Comparison of ENCODE assay signal across 8 cellular contexts in genomic region chr2:11133238-11133935, GRCh38. TPM values are rescaled to one million over a fixed set of nuclear protein-coding genes. Genes with fewer than 3 reads are reported as not detected.
DNase-seq lines count a peak whose midpoint lies in the region; ATAC-seq and TF ChIP-seq lines count a peak whose summit lies in the region.

No MANE protein-coding gene starts in this region.

- peaks cover 9% of the 10 kb centered on the region for H3K36me3 Mint-ChIP-seq in Calu3 (ENCODE audit: insufficient read depth, unreplicated experiment)

- H3K4me2 ChIP-seq in PC-3 (ENCODE audit: low read length), result peak overlapping the region; percentile 89
- H3K4me2 ChIP-seq in osteoblast (ENCODE audit: insufficient read depth, low read length), result peak overlapping the region; percentile 100

- H3K27ac ChIP-seq in PC-3 (ENCODE audit: low read length), result no peak overlapping the region
- H3K27ac ChIP-seq in esophagus muscularis mucosa (replicated peaks in 1 of 4), result peak overlapping the region in 1 of 4 donors; percentile 22
- H3K27ac ChIP-seq in osteoblast (ENCODE audit: low read depth, low read length), result peak overlapping the region; percentile 65

- no peaks in the 10 kb centered on the region for H3K9me2 ChIP-seq in PC-3 (replicated peaks; ENCODE audit: low read length)

- H2AFZ ChIP-seq in PC-3 (ENCODE audit: low read length), result peak overlapping the region; percentile 78
- H2AFZ ChIP-seq in osteoblast (ENCODE audit: low read length), result peak overlapping the region; percentile 94

- TF ChIP-seq POLR2A in esophagus muscularis mucosa (IDR thresholded peaks at IDR 0.05; ENCODE audit: low read depth), result no peak

- no peaks in the 10 kb centered on the region for H3F3A ChIP-seq in PC-3 (ENCODE audit: low read length, unreplicated experiment)

- ATAC-seq in PC-3 (no peak), HG03097 (IDR thresholded peaks at IDR 0.05; ENCODE audit: low FRiP score, unreplicated experiment) (no peak), HG03175 (IDR thresholded peaks at IDR 0.05; ENCODE audit: unreplicated experiment) (no peak)

- peak overlapping the region; percentile 40; the same call in 1 of the 2 replicates for H3K9ac ChIP-seq in PC-3 (ENCODE audit: low read length)

- H3K4me3 ChIP-seq in PC-3 (ENCODE audit: low read length) (peak overlapping the region; percentile 70), esophagus muscularis mucosa (peak overlapping the region; percentile 57 to 66 (median 60)), osteoblast (ENCODE audit: insufficient read depth, low read length) (peak overlapping the region; percentile 82)

- H3K9me3 ChIP-seq in PC-3 (ENCODE audit: low read length), result no peaks in the 10 kb centered on the region
- no peaks in the 10 kb centered on the region for H3K9me3 ChIP-seq in esophagus muscularis mucosa
- H3K9me3 ChIP-seq in osteoblast (ENCODE audit: low read depth, low read length), result no peaks in the 10 kb centered on the region

- TF ChIP-seq CTCF in Calu3 (IDR thresholded peaks at IDR 0.05; ENCODE audit: unreplicated experiment) (no peak), PC-3 (conservative IDR thresholded peaks at IDR 0.05; ENCODE audit: low read depth, low read length) (no peak), esophagus muscularis mucosa (IDR thresholded peaks at IDR 0.05) (no peak), osteoblast (IDR thresholded peaks at IDR 0.05; ENCODE audit: extremely low read depth, low read depth, low read length) (no peak)

- H4K20me1 ChIP-seq in PC-3 (ENCODE audit: low read length) (no peaks in the 10 kb centered on the region), osteoblast (ENCODE audit: insufficient read depth, low read length) (no peaks in the 10 kb centered on the region)

- CTCF ChIA-PET in Calu3 (lab: Charles Lee), result interaction anchor here (0.6 to 2.4 kb wide), 19 partner anchors 9 to 1607 kb away, joined by 3 to 33 read pairs (median 6); partner anchors contain the start of gene SLC66A3
- CTCF ChIA-PET in PC-3 (lab: Charles Lee), result interaction anchor here (0.5 to 2.6 kb wide), 11 partner anchors 9 to 651 kb away, joined by 3 to 19 read pairs (median 4); no protein-coding TSS in a partner anchor

- H3K36me3 ChIP-seq in PC-3 (ENCODE audit: low read depth, low read length) (no peaks in the 10 kb centered on the region), esophagus muscularis mucosa (no peaks in the 10 kb centered on the region), osteoblast (ENCODE audit: insufficient read depth, low read length) (no peaks in the 10 kb centered on the region)

- POLR2A ChIA-PET in PC-3 (lab: Charles Lee; ENCODE audit: unreplicated experiment), result no interaction called here

- peak overlapping the region; percentile 82 for H3K4me3 Mint-ChIP-seq in Calu3 (ENCODE audit: low read depth, unreplicated experiment)

- intact Hi-C loops in Calu3 (cut with micrococcal nuclease; ENCODE audit: unreplicated experiment), result loop anchor here (2.0 kb wide), 1 partner anchor 451 kb away; no protein-coding TSS in a partner anchor
- intact Hi-C loops in PC-3 (cut with micrococcal nuclease), result loop anchor here (2.0 to 10.0 kb wide), 7 partner anchors 21 to 541 kb away; partner anchors contain the start of genes NTSR2 and SLC66A3
- intact Hi-C loops in esophagus muscularis mucosa (cut with DNase I), result loop anchor here (2.0 to 10.0 kb wide), 5 partner anchors 21 to 451 kb away; partner anchors contain the start of gene SLC66A3

- no peak for TF ChIP-seq EP300 in esophagus muscularis mucosa (IDR thresholded peaks at IDR 0.05)

- peaks cover 14% of the 10 kb centered on the region for H3K4me1 Mint-ChIP-seq in Calu3 (ENCODE audit: low read depth, unreplicated experiment)

- H3K27ac Mint-ChIP-seq in Calu3 (ENCODE audit: unreplicated experiment), result peak overlapping the region; percentile 95

- H3K27me3 ChIP-seq in PC-3 (ENCODE audit: low read length) (no peaks in the 10 kb centered on the region), esophagus muscularis mucosa (peaks cover 0 to 17% (median 0%) of the 10 kb centered on the region in 4 donors), osteoblast (ENCODE audit: insufficient read depth, low read length) (peaks cover 9% of the 10 kb centered on the region)

- H3K79me2 ChIP-seq in PC-3 (ENCODE audit: low read length) (no peaks in the 10 kb centered on the region), osteoblast (ENCODE audit: insufficient read depth, low read length) (no peaks in the 10 kb centered on the region)

- H3K4me1 ChIP-seq in PC-3 (ENCODE audit: insufficient read depth, low read length) (peaks cover 17% of the 10 kb centered on the region), esophagus muscularis mucosa (peaks cover 16 to 34% (median 32%) of the 10 kb centered on the region in 4 donors), osteoblast (ENCODE audit: insufficient read depth, low read length) (peaks cover 18% of the 10 kb centered on the region)

- no peak for DNase-seq in Calu3
- DNase-seq in PC-3, result no peak
- no peak for DNase-seq in esophagus muscularis mucosa (ENCODE audit: extremely low spot score)
- DNase-seq in osteoblast (ENCODE audit: insufficient read length, low spot score, missing footprints), result no peak
- no peak for DNase-seq in 8988T
- DNase-seq in NK-92 treated with Interleukin-12 subunit alpha and Interleukin-12 subunit beta, amount 100 ng/mL, for 24 hours (lab: John Stamatoyannopoulos, UW), result no peak

- no peaks in the 10 kb centered on the region for H3K9me3 Mint-ChIP-seq in Calu3 (ENCODE audit: low read depth, unreplicated experiment)

- 32% methylated on average over 16 of the region's 25 CpGs for WGBS in esophagus muscularis mucosa

- BruUV-seq in Calu3 (replicated peaks; lab: Mats Ljungman, UMichigan), result no TSS peak
- no TSS peak for BruUV-seq in PC-3 (replicated peaks; lab: Mats Ljungman, UMichigan)

- peaks cover 38% of the 10 kb centered on the region for H3K27me3 Mint-ChIP-seq in Calu3 (ENCODE audit: unreplicated experiment)

RNA-seq across cellular contexts. Expression of gene SLC66A3, which starts 21.9 kb away (rescaled TPM):
- total RNA-seq in Calu3 (2022), result 13.5 and 15.0 TPM in 2 replicates
- 12.6 and 19.2 TPM in 2 replicates for total RNA-seq in PC-3 (2014; rRNA removed)
- total RNA-seq in esophagus muscularis mucosa, result 10 to 100 TPM; 37.4 to 70.6 (median 62.4) TPM
- total RNA-seq in osteoblast, result 65.1 and 68.8 TPM in 2 replicates
